Comparison of ENCODE assay signal across 18 cellular contexts in the genomic region with DNA sequence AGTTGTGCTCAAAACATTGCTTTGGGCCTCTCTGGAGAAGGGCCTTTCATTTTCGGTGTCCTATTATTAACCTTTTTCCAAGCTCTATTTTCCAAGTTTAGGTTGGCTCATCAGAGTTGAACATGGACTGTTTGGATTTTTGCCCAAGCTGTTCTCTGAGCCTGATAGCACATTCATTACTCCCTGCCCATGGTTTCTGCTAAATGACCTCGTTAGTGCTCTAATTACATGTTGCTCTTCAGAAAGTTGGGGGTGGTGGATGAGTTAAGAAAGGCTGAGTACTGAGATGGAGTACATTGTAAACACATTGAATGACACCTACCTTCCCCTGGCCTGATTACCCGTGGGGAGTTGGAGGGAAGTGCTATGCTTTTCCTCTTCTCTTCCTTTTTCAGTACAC.
"Had no signal": no experiment of that assay in that cellular context is flagged by ENCODE, and none has a peak within 500 bp of the region (broad histone marks: within the 10 kb centered on the region; RNA-seq: fewer than 3 reads in every experiment).

No MANE protein-coding gene starts in this region.

- H3K4me2 ChIP-seq: neural progenitor cell, smooth muscle cell had no signal

- H3K9ac ChIP-seq: neural progenitor cell had no signal

- H3K9me3 ChIP-seq: esophagus squamous epithelium, psoas muscle, right lobe of liver, transverse colon, vagina had no signal

- H3K36me3 ChIP-seq: esophagus squamous epithelium, neural progenitor cell, right lobe of liver, transverse colon, vagina had no signal

- DNase-seq: activated naive CD4-positive, alpha-beta T cell treated with anti-CD3 and anti-CD28 coated beads for 36 hours; activated naive CD8-positive, alpha-beta T cell treated with anti-CD3 and anti-CD28 coated beads, Interleukin-2, amount 50 U/mL, for 24 hours; aorta; cerebellar nuclear complex; effector CD8-positive, alpha-beta T cell; esophagus squamous epithelium; foreskin fibroblast; psoas muscle; right lobe of liver; stimulated activated CD4-positive, alpha-beta T cell treated with anti-CD3 and anti-CD28 coated beads, Interleukin-4, amount 100 ng/mL, for 4 hours; stimulated activated CD8-positive, alpha-beta memory T cell treated with anti-CD3 and anti-CD28 coated beads, Interleukin-4, amount 100 ng/mL, for 48 hours; stimulated activated naive CD8-positive, alpha-beta T cell treated with anti-CD3 and anti-CD28 coated beads, Interleukin-15, Interleukin-2, amounts not matched to agents 100 U/mL and 50 U/mL, for 24 hours; transverse colon had no signal

- H3K4me3 ChIP-seq: esophagus squamous epithelium, neural progenitor cell, psoas muscle, right lobe of liver, smooth muscle cell, transverse colon, vagina had no signal

- H2AFZ ChIP-seq: neural progenitor cell had no signal

- ATAC-seq: activated CD4-positive, CD25-positive, alpha-beta regulatory T cell treated with anti-CD3 and anti-CD28 coated beads, Interleukin-2, amount 50 U/mL, for 24 hours; activated naive CD8-positive, alpha-beta T cell treated with anti-CD3 and anti-CD28 coated beads, Interleukin-2, amount 50 U/mL, for 24 hours; activated T-helper 17 cell treated with anti-CD3 and anti-CD28 coated beads, Interleukin-2, amount 50 U/mL, for 72 hours; psoas muscle; right lobe of liver; stimulated activated naive CD8-positive, alpha-beta T cell treated with anti-CD3 and anti-CD28 coated beads, Interleukin-15, Interleukin-2, amounts not matched to agents 100 U/mL and 50 U/mL, for 24 hours had no signal

- H3K4me1 ChIP-seq: esophagus squamous epithelium, psoas muscle, transverse colon, vagina had no signal

- H3K27me3 ChIP-seq: esophagus squamous epithelium, neural progenitor cell, right lobe of liver, transverse colon, vagina had no signal

- H3K27ac ChIP-seq: esophagus squamous epithelium, neural progenitor cell, psoas muscle, right lobe of liver, transverse colon, vagina had no signal
